ENCODE assay signal across 10 cellular contexts in the genomic region with DNA sequence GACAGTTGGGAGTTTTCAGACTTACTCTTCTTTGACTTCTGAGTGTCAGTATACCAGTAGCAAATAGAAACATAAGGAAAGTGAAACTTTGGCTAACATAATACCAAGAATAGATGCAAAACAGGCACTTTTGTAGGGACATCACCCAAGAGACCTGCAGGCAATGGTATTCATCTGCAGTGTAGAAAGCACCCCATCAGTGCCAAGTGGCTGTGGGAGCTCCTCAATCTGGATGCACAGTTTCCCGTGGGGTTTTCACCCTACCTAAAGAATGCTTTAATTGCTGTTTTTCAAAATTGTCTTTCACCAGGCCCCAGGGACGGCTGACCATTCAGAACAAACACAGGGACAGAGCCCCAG.
DNase-seq lines count a peak whose midpoint lies in the region; ATAC-seq and TF ChIP-seq lines count a peak whose summit lies in the region.
"Had no signal": no experiment of that assay in that cellular context is flagged by ENCODE, and none has a peak within 500 bp of the region (broad histone marks: within the 10 kb centered on the region; RNA-seq: fewer than 3 reads in every experiment).

No MANE protein-coding gene starts in this region.

- peaks cover 51% of the 10 kb centered on the region for H3K27me3 Mint-ChIP-seq in activated T-helper 17 cell treated with anti-CD3 and anti-CD28 coated beads, Interleukin-2, amount 50 U/mL, for 72 hours

- H3K9me3 Mint-ChIP-seq in activated T-helper 17 cell treated with anti-CD3 and anti-CD28 coated beads, Interleukin-2, amount 50 U/mL, for 72 hours: no peaks in the 10 kb centered on the region

- no peak overlapping the region for H3K27ac Mint-ChIP-seq in activated T-helper 17 cell treated with anti-CD3 and anti-CD28 coated beads, Interleukin-2, amount 50 U/mL, for 72 hours

- H2AFZ ChIP-seq in neuron (ENCODE audit: low read depth, low read length): no peak overlapping the region
- H2AFZ ChIP-seq: PC-9 had no signal

- TF ChIP-seq CTCF in mucosa of descending colon (IDR thresholded peaks at IDR 0.05): no peak

- H3K4me1 Mint-ChIP-seq in activated T-helper 17 cell treated with anti-CD3 and anti-CD28 coated beads, Interleukin-2, amount 50 U/mL, for 72 hours: peaks cover 5% of the 10 kb centered on the region

- no peaks in the 10 kb centered on the region for H3K27me3 ChIP-seq in neuron (ENCODE audit: insufficient read depth, low read length)

- H3K4me3 ChIP-seq in neuron (ENCODE audit: low read length): peak overlapping the region; percentile 65
- no peak overlapping the region for H3K4me3 ChIP-seq in mucosa of descending colon
- H3K4me3 ChIP-seq: PC-9 had no signal

- ATAC-seq in GM18868 (IDR thresholded peaks at IDR 0.05; ENCODE audit: unreplicated experiment): peak; percentile 55
- ATAC-seq in HG02642 (IDR thresholded peaks at IDR 0.05; ENCODE audit: poor library complexity, unreplicated experiment): peak; percentile 61
- ATAC-seq in activated T-helper 17 cell treated with anti-CD3 and anti-CD28 coated beads, Interleukin-2, amount 50 U/mL, for 72 hours (replicated peaks): peak; percentile 57
- no peak for ATAC-seq in mucosa of descending colon

- no peaks in the 10 kb centered on the region for H3K36me3 Mint-ChIP-seq in activated T-helper 17 cell treated with anti-CD3 and anti-CD28 coated beads, Interleukin-2, amount 50 U/mL, for 72 hours (ENCODE audit: low read depth)

- H3K9me3 ChIP-seq in neuron (ENCODE audit: low read length) (no peaks in the 10 kb centered on the region), mucosa of descending colon (no peaks in the 10 kb centered on the region)

- H3K4me1 ChIP-seq in neuron (ENCODE audit: insufficient read depth, low read length) (peaks cover 13% of the 10 kb centered on the region), mucosa of descending colon (ENCODE audit: low read depth) (no peaks in the 10 kb centered on the region)

- peaks cover 2% of the 10 kb centered on the region for H3K36me3 ChIP-seq in neuron (ENCODE audit: insufficient read depth, low read length)
- H3K36me3 ChIP-seq in mucosa of descending colon (ENCODE audit: low read depth): no peaks in the 10 kb centered on the region

- H3K4me3 Mint-ChIP-seq in activated T-helper 17 cell treated with anti-CD3 and anti-CD28 coated beads, Interleukin-2, amount 50 U/mL, for 72 hours: peak overlapping the region; percentile 69

- intact Hi-C loops in mucosa of descending colon (cut with DNase I, micrococcal nuclease): no loop called here

- DNase-seq in NOMO-1 (lab: John Stamatoyannopoulos, UW; ENCODE audit: unreplicated experiment in 2 of 2) (no peak), mucosa of descending colon (no peak), middle frontal gyrus (ENCODE audit: extremely low spot score, low spot score) (no peak)
- DNase-seq: activated CD4-positive, alpha-beta T cell treated with anti-CD3 and anti-CD28 coated beads for 1 hour; HCEC 1CT; PC-9 had no signal
